ENCODE assay signal across 27 cellular contexts in the genomic region with DNA sequence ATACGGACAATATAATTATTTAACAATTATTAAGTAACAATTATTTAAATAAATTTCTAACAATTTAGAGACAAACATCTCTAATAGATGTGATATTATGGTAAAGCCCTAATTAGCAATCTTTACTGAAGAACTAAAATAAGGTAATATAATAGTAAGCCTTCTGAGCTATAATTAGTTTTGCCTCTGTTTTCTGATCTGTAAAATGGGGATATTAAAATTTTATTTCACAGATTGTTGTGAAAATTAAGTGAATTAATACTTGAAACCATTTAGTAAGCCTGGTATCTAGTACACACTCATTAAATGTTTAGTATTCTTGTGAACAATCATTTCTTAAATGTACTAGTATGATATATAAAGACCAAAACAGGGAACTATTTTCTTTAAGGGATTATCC.
"Had no signal": no experiment of that assay in that cellular context is flagged by ENCODE, and none has a peak within 500 bp of the region (broad histone marks: within the 10 kb centered on the region; RNA-seq: fewer than 3 reads in every experiment).

No MANE protein-coding gene starts in this region.

- ATAC-seq: stimulated activated effector memory CD8-positive, alpha-beta T cell treated with anti-CD3 and anti-CD28 coated beads, Interleukin-12 subunit alpha, Interleukin-12 subunit beta, amount 100 ng/mL, for 72 hours; stimulated activated memory B cell treated with anti-CD40 and anti-IgM and Interleukin-4, amounts not matched to agents 10 μg/mL and 1 μg/mL and 100 μg/mL, for 72 hours; stimulated activated naive B cell treated with anti-CD40 and anti-IgM and Interleukin-4, amounts not matched to agents 10 μg/mL and 1 μg/mL and 100 μg/mL, for 72 hours; stimulated activated naive CD8-positive, alpha-beta T cell treated with anti-CD3 and anti-CD28 coated beads, Interleukin-15, amount 100 ng/mL, for 72 hours; stimulated activated naive CD8-positive, alpha-beta T cell treated with anti-CD3 and anti-CD28 coated beads, Interleukin-15, Interleukin-2, amounts not matched to agents 100 U/mL and 50 U/mL, for 24 hours; upper lobe of right lung had no signal

- H3K27me3 ChIP-seq: stomach, suprapubic skin, testis, thyroid gland, tibial artery, tibial nerve, transverse colon, upper lobe of left lung, upper lobe of right lung, uterus, vagina had no signal

- FAIRE-seq: urothelium cell line had no signal

- H3K4me3 ChIP-seq: stomach, suprapubic skin, testis, thoracic aorta, thyroid gland, tibial artery, tibial nerve, transverse colon, upper lobe of left lung, upper lobe of right lung, uterus, vagina had no signal

- H3K4me1 ChIP-seq: suprapubic skin, testis, thyroid gland, tibial artery, upper lobe of right lung, uterus, vagina had no signal

- H3K36me3 ChIP-seq: upper lobe of right lung, uterus had no signal

- DNase-seq: stimulated activated CD4-positive, alpha-beta T cell treated with anti-CD3 and anti-CD28 coated beads, Interleukin-2, amount 100 ng/mL, for 48 hours; stimulated activated CD4-positive, alpha-beta T cell treated with anti-CD3 and anti-CD28 coated beads, Interleukin-4, amount 100 ng/mL, for 1 hour; stimulated activated CD4-positive, alpha-beta T cell treated with anti-CD3 and anti-CD28 coated beads, Interleukin-4, amount 100 ng/mL, for 24 hours; stimulated activated CD4-positive, alpha-beta T cell treated with anti-CD3 and anti-CD28 coated beads, Interleukin-4, amount 100 ng/mL, for 4 hours; stimulated activated CD8-positive, alpha-beta memory T cell treated with anti-CD3 and anti-CD28 coated beads, Interleukin-4, amount 100 ng/mL, for 48 hours; stimulated activated naive B cell treated with anti-CD40 and anti-IgM and Interleukin-4, amounts not matched to agents 10 μg/mL and 1 μg/mL and 100 μg/mL, for 72 hours; stimulated activated naive CD4-positive, alpha-beta T cell; stimulated activated naive CD4-positive, alpha-beta T cell treated with Interleukin-2 at 50 U/mL for 16 hours; stimulated activated naive CD8-positive, alpha-beta T cell treated with anti-CD3 and anti-CD28 coated beads, Interleukin-15, amount 100 ng/mL, for 72 hours; stimulated activated naive CD8-positive, alpha-beta T cell treated with anti-CD3 and anti-CD28 coated beads, Interleukin-15, Interleukin-2, amounts not matched to agents 100 U/mL and 50 U/mL, for 24 hours; stomach; substantia nigra; testis; thyroid gland; tibial artery; transverse colon; trophoblast cell; upper lobe of left lung; upper lobe of right lung; uterus had no signal

- H3K9me3 ChIP-seq: testis, thyroid gland had no signal

- H3K27ac ChIP-seq: stomach, suprapubic skin, testis, thoracic aorta, thyroid gland, tibial artery, tibial nerve, transverse colon, upper lobe of left lung, upper lobe of right lung, uterus, vagina had no signal
